Comparison of ENCODE assay signal across 13 cellular contexts in genomic region chr14:68669101-68669500, GRCh38.
A peak's percentile ranks its signal among the peaks of the same experiment; 100 is the strongest.
DNase-seq lines count a peak whose midpoint lies in the region; ATAC-seq and TF ChIP-seq lines count a peak whose summit lies in the region.
"Had no signal": no experiment of that assay in that cellular context is flagged by ENCODE, and none has a peak within 500 bp of the region (broad histone marks: within the 10 kb centered on the region; RNA-seq: fewer than 3 reads in every experiment).

No MANE protein-coding gene starts in this region.

- H3K4me2 ChIP-seq in BLaER1 treated with 17β-estradiol and CSF1 and Interleukin-3, amounts not matched to agents 10 nM and 100 nM: peak overlapping the region; percentile 55 to 87 (median 75)

- DNase-seq in RWPE2 (ENCODE audit: low spot score) (no peak), foreskin melanocyte (peak; percentile 89), spleen (no peak), activated gamma-delta T cell (lab: John Stamatoyannopoulos, UW) (no peak), substantia nigra (lab: John Stamatoyannopoulos, UW) (no peak), NCI-H526 treated with DMSO at 0.1 percent for 48 hours (lab: John Stamatoyannopoulos, UW) (no peak)
- DNase-seq: activated CD8-positive, alpha-beta T cell treated with anti-CD3 and anti-CD28 coated beads for 36 hours; NCI-H1092; NCI-H226; T1000 had no signal

- peak overlapping the region; percentile 74 to 91 (median 85) for H3K27ac ChIP-seq in BLaER1 treated with 17β-estradiol and CSF1 and Interleukin-3, amounts not matched to agents 10 nM and 100 nM
- H3K27ac ChIP-seq in RWPE2 (ENCODE audit: poor library complexity, severe bottlenecking) (peak overlapping the region; percentile 4), rectal smooth muscle tissue (ENCODE audit: low read depth, low read length) (peak overlapping the region; percentile 38), spleen (peak overlapping the region in 4 of 8 donors; percentile 45 to 56 (median 52)), substantia nigra (ENCODE audit: low read depth, low read length, poor library complexity, severe bottlenecking) (no peak overlapping the region)

- peaks cover 0 to 37% (median 12%) of the 10 kb centered on the region in 11 experiments; a peak in 9 of 22 replicates for H3K9me3 ChIP-seq in BLaER1 treated with 17β-estradiol and CSF1 and Interleukin-3, amounts not matched to agents 10 nM and 100 nM (replicated peaks in 1 of 11)
- H3K9me3 ChIP-seq in RWPE2 (ENCODE audit: severe bottlenecking) (no peaks in the 10 kb centered on the region), spleen (no peaks in the 10 kb centered on the region)

- no peak for TF ChIP-seq POLR2A in spleen (IDR thresholded peaks at IDR 0.05)

- intact Hi-C loops in spleen (cut with DNase I; ENCODE audit: low total_unique reads): no loop called here

- H3K36me3 ChIP-seq in BLaER1 treated with 17β-estradiol and CSF1 and Interleukin-3, amounts not matched to agents 10 nM and 100 nM: no peaks in the 10 kb centered on the region; a peak in 1 of 22 replicates
- no peaks in the 10 kb centered on the region for H3K36me3 ChIP-seq in RWPE2 (ENCODE audit: low read depth)
- H3K36me3 ChIP-seq in rectal smooth muscle tissue (ENCODE audit: control insufficient read depth, insufficient read depth, low read length): no peaks in the 10 kb centered on the region
- H3K36me3 ChIP-seq in spleen: no peaks in the 10 kb centered on the region

- H3K27me3 ChIP-seq in BLaER1 treated with 17β-estradiol and CSF1 and Interleukin-3, amounts not matched to agents 10 nM and 100 nM: no peaks in the 10 kb centered on the region
- H3K27me3 ChIP-seq in RWPE2 (ENCODE audit: insufficient read depth, poor library complexity, severe bottlenecking) (no peaks in the 10 kb centered on the region), rectal smooth muscle tissue (ENCODE audit: control insufficient read depth, insufficient read depth, low read length) (no peaks in the 10 kb centered on the region), spleen (replicated peaks in 1 of 7) (no peaks in the 10 kb centered on the region)

- H4K20me1 ChIP-seq in BLaER1 treated with 17β-estradiol and CSF1 and Interleukin-3, amounts not matched to agents 10 nM and 100 nM: no peaks in the 10 kb centered on the region

- WGBS in spleen, 5 donors: 56 to 83% (median 66%) methylated on average over 3 of the region's 3 CpGs

- no peak for ATAC-seq in RWPE2 (ENCODE audit: low read depth)
- ATAC-seq: activated CD8-positive, alpha-beta T cell treated with anti-CD3 and anti-CD28 coated beads for 36 hours; natural killer cell treated with Interleukin-12 subunit alpha and Interleukin-12 subunit beta and Interleukin-15 and Interleukin-18, amount 100 ng/mL, for 72 hours had no signal

- peak overlapping the region in 1 of 10 experiments; percentile 21; a peak in 1 of 20 replicates for H3K4me3 ChIP-seq in BLaER1 treated with 17β-estradiol and CSF1 and Interleukin-3, amounts not matched to agents 10 nM and 100 nM
- H3K4me3 ChIP-seq in RWPE2 (ENCODE audit: severe bottlenecking): no peak overlapping the region
- no peak overlapping the region for H3K4me3 ChIP-seq in rectal smooth muscle tissue (ENCODE audit: low read length)
- H3K4me3 ChIP-seq in spleen: no peak overlapping the region

- H3K4me1 ChIP-seq in BLaER1 treated with 17β-estradiol and CSF1 and Interleukin-3, amounts not matched to agents 10 nM and 100 nM: peaks cover 80 to 91% (median 90%) of the 10 kb centered on the region in 10 experiments
- H3K4me1 ChIP-seq in RWPE2 (ENCODE audit: insufficient read depth, poor library complexity, severe bottlenecking) (peaks cover 4% of the 10 kb centered on the region), rectal smooth muscle tissue (ENCODE audit: control insufficient read depth, insufficient read depth, low read length) (peaks cover 62% of the 10 kb centered on the region), spleen (peaks cover 3 to 54% (median 26%) of the 10 kb centered on the region in 6 donors)

- TF ChIP-seq CTCF in RWPE2 (IDR thresholded peaks at IDR 0.05; ENCODE audit: poor library complexity, severe bottlenecking): no peak
- no peak for TF ChIP-seq CTCF in spleen (IDR thresholded peaks at IDR 0.05 in 8 of 11, conservative IDR thresholded peaks at IDR 0.05 in 3 of 11)

- peak overlapping the region; percentile 37 to 75 (median 65); a peak in 21 of 22 replicates for H3K9ac ChIP-seq in BLaER1 treated with 17β-estradiol and CSF1 and Interleukin-3, amounts not matched to agents 10 nM and 100 nM
- H3K9ac ChIP-seq in rectal smooth muscle tissue (ENCODE audit: low read length): no peak overlapping the region
